8 cellular contexts compared by ENCODE assay signal in genomic region chr7:48337012-48337621, GRCh38.
DNase-seq lines count a peak whose midpoint lies in the region; ATAC-seq, FAIRE-seq and TF ChIP-seq lines count a peak whose summit lies in the region.

No MANE protein-coding gene starts in this region.

- no TSS peak for BruUV-seq in OCI-LY7 (replicated peaks; lab: Mats Ljungman, UMichigan)

- H3K4me3 ChIP-seq in A549: no peak overlapping the region
- H3K4me3 ChIP-seq in GM12875 (ENCODE audit: low read depth, low read length): no peak overlapping the region
- no peak overlapping the region for H3K4me3 ChIP-seq in OCI-LY7 (ENCODE audit: low read depth, low read length, poor library complexity, severe bottlenecking)
- H3K4me3 ChIP-seq in ovary: no peak overlapping the region

- H3K9me3 ChIP-seq in A549: no peaks in the 10 kb centered on the region
- H3K9me3 ChIP-seq in OCI-LY7 (ENCODE audit: low read length): no peaks in the 10 kb centered on the region
- H3K9me3 ChIP-seq in ovary: no peaks in the 10 kb centered on the region

- TF ChIP-seq CTCF in A549 (IDR thresholded peaks at IDR 0.05) (peak; percentile 44), GM12875 (IDR thresholded peaks at IDR 0.05; ENCODE audit: borderline replicate concordance, insufficient read depth, low read depth, low read length) (peak; percentile 60; the same call in 1 of the 2 replicates), OCI-LY7 (conservative IDR thresholded peaks at IDR 0.05; ENCODE audit: low read length) (peak; percentile 71), ovary (IDR thresholded peaks at IDR 0.05) (no peak)

- H3K27me3 ChIP-seq in ovary: no peaks in the 10 kb centered on the region

- POLR2A ChIA-PET in A549 (lab: Yijun Ruan, JAX): no interaction called here
- POLR2A ChIA-PET in OCI-LY7 (lab: Charles Lee): interaction anchor here (1.6 kb wide), 1 partner anchor 25 kb away, joined by 4 read pairs; no protein-coding TSS in a partner anchor

- H3K9me3 Mint-ChIP-seq in stimulated activated naive CD8-positive, alpha-beta T cell treated with anti-CD3 and anti-CD28 coated beads, Interleukin-15, amount 100 ng/mL, for 72 hours: no peaks in the 10 kb centered on the region

- H3K27ac ChIP-seq in A549 (no peak overlapping the region), OCI-LY7 (ENCODE audit: low read depth, low read length, poor library complexity, severe bottlenecking) (no peak overlapping the region), ovary (no peak overlapping the region)

- H3K4me1 ChIP-seq in A549 (no peaks in the 10 kb centered on the region), OCI-LY7 (ENCODE audit: insufficient read depth, low read length, poor library complexity, severe bottlenecking) (no peaks in the 10 kb centered on the region), ovary (ENCODE audit: insufficient read depth) (no peaks in the 10 kb centered on the region)

- H3K27ac Mint-ChIP-seq in stimulated activated naive CD8-positive, alpha-beta T cell treated with anti-CD3 and anti-CD28 coated beads, Interleukin-15, amount 100 ng/mL, for 72 hours: no peak overlapping the region

- TF ChIP-seq POLR2A in A549 (IDR thresholded peaks at IDR 0.05; ENCODE audit: low read length): no peak
- no peak for TF ChIP-seq POLR2A in ovary (IDR thresholded peaks at IDR 0.05)

- ATAC-seq in A549 (peak; percentile 81 to 88), HG03469 (IDR thresholded peaks at IDR 0.05; ENCODE audit: unreplicated experiment) (no peak), GM21515 (IDR thresholded peaks at IDR 0.05; ENCODE audit: unreplicated experiment) (no peak)
- no peak for ATAC-seq in stimulated activated naive CD8-positive, alpha-beta T cell treated with anti-CD3 and anti-CD28 coated beads, Interleukin-15, amount 100 ng/mL, for 72 hours

- no peak overlapping the region for H3K4me3 Mint-ChIP-seq in stimulated activated naive CD8-positive, alpha-beta T cell treated with anti-CD3 and anti-CD28 coated beads, Interleukin-15, amount 100 ng/mL, for 72 hours

- CTCF ChIA-PET in A549 (lab: Yijun Ruan, JAX): interaction anchor here (0.8 to 1.7 kb wide), 9 partner anchors 9 to 1546 kb away, joined by 3 to 5 read pairs (median 3); no protein-coding TSS in a partner anchor
- CTCF ChIA-PET in OCI-LY7 (lab: Charles Lee; ENCODE audit: unreplicated experiment): no interaction called here

- H3K9me2 ChIP-seq in OCI-LY7 (ENCODE audit: insufficient read depth, low read length): no peaks in the 10 kb centered on the region

- no peak overlapping the region for H2AFZ ChIP-seq in OCI-LY7 (ENCODE audit: low read length)

- no peaks in the 10 kb centered on the region for H3K27me3 Mint-ChIP-seq in stimulated activated naive CD8-positive, alpha-beta T cell treated with anti-CD3 and anti-CD28 coated beads, Interleukin-15, amount 100 ng/mL, for 72 hours

- H3K36me3 ChIP-seq in OCI-LY7 (ENCODE audit: insufficient read depth, low read length) (no peaks in the 10 kb centered on the region), ovary (no peaks in the 10 kb centered on the region)

- intact Hi-C loops in OCI-LY7 (cut with micrococcal nuclease; ENCODE audit: unreplicated experiment): no loop called here
- intact Hi-C loops in ovary (cut with DNase I): no loop called here

- TF ChIP-seq EP300 in A549 (IDR thresholded peaks at IDR 0.05): no peak
- no peak for TF ChIP-seq EP300 in ovary (IDR thresholded peaks at IDR 0.05)

- no peaks in the 10 kb centered on the region for H3K4me1 Mint-ChIP-seq in stimulated activated naive CD8-positive, alpha-beta T cell treated with anti-CD3 and anti-CD28 coated beads, Interleukin-15, amount 100 ng/mL, for 72 hours

- 15% methylated on average over 5 of the region's 5 CpGs for WGBS in A549 (ENCODE audit: missing lambda C conversion rate)
- 56 to 68% (median 58%) methylated on average over 5 of the region's 5 CpGs for WGBS in ovary, 3 donors

- peak; percentile 23 to 42; a peak in 2 of 5 replicates for TF ChIP-seq RAD21 in A549 (conservative IDR thresholded peaks at IDR 0.05 in 1 of 2, IDR thresholded peaks at IDR 0.05 in 1 of 2)

- H3K79me2 ChIP-seq in OCI-LY7 (ENCODE audit: insufficient read depth, low read depth, low read length): no peaks in the 10 kb centered on the region

- DNase-seq in A549 (ENCODE audit: low read depth in 1 of 2, low spot score in 1 of 2) (peak; percentile 24 to 37), OCI-LY7 (ENCODE audit: low spot score) (peak; percentile 11), frontal cortex (ENCODE audit: low spot score in 2 of 2) (peak; percentile 4 to 43), ovary (no peak)
- DNase-seq in stimulated activated naive CD8-positive, alpha-beta T cell treated with anti-CD3 and anti-CD28 coated beads, Interleukin-15, amount 100 ng/mL, for 72 hours: no peak

- H3K4me2 ChIP-seq in A549 (no peak overlapping the region), OCI-LY7 (ENCODE audit: low read length) (no peak overlapping the region)

- FAIRE-seq in A549 (lab: Jason Lieb, UNC) (no peak), frontal cortex (lab: Jason Lieb, UNC) (no peak)

- no peaks in the 10 kb centered on the region for H4K20me1 ChIP-seq in OCI-LY7 (ENCODE audit: insufficient read depth, low read length)

TF ChIP-seq in A549, 52 proteins besides CTCF, POLR2A, EP300 and RAD21:
- no peak for TF ChIP-seq NFE2L2 (conservative IDR thresholded peaks at IDR 0.05; ENCODE audit: low read length)
- TF ChIP-seq, protein P1, sequence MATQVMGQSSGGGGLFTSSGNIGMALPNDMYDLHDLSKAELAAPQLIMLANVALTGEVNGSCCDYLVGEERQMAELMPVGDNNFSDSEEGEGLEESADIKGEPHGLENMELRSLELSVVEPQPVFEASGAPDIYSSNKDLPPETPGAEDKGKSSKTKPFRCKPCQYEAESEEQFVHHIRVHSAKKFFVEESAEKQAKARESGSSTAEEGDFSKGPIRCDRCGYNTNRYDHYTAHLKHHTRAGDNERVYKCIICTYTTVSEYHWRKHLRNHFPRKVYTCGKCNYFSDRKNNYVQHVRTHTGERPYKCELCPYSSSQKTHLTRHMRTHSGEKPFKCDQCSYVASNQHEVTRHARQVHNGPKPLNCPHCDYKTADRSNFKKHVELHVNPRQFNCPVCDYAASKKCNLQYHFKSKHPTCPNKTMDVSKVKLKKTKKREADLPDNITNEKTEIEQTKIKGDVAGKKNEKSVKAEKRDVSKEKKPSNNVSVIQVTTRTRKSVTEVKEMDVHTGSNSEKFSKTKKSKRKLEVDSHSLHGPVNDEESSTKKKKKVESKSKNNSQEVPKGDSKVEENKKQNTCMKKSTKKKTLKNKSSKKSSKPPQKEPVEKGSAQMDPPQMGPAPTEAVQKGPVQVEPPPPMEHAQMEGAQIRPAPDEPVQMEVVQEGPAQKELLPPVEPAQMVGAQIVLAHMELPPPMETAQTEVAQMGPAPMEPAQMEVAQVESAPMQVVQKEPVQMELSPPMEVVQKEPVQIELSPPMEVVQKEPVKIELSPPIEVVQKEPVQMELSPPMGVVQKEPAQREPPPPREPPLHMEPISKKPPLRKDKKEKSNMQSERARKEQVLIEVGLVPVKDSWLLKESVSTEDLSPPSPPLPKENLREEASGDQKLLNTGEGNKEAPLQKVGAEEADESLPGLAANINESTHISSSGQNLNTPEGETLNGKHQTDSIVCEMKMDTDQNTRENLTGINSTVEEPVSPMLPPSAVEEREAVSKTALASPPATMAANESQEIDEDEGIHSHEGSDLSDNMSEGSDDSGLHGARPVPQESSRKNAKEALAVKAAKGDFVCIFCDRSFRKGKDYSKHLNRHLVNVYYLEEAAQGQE (IDR thresholded peaks at IDR 0.05): no peak
- TF ChIP-seq HOXA7 (CRISPR knock-in tag; IDR thresholded peaks at IDR 0.05): no peak
- no peak for TF ChIP-seq KDM5A (IDR thresholded peaks at IDR 0.05)
- TF ChIP-seq SMC3 (IDR thresholded peaks at IDR 0.05): peak; percentile 33; the same call in 1 of the 3 replicates

Comparison
In these comparisons a context has a peak if more than half of its experiments do, and no peak if none do; other contexts are left out.
1. ATAC-seq: peak in A549 (2 of 2); none in stimulated activated naive CD8-positive, alpha-beta T cell treated with anti-CD3 and anti-CD28 coated beads, Interleukin-15, amount 100 ng/mL, for 72 hours (single experiment), HG03469 (single experiment) and GM21515 (single experiment).
2. DNase-seq: peak in A549 (2 of 2), OCI-LY7 (single experiment) and frontal cortex (2 of 2); none in stimulated activated naive CD8-positive, alpha-beta T cell treated with anti-CD3 and anti-CD28 coated beads, Interleukin-15, amount 100 ng/mL, for 72 hours (0 of 2) and ovary (0 of 5).
3. CTCF ChIP-seq: peak in A549 (single experiment), GM12875 (single experiment) and OCI-LY7 (single experiment); none in ovary (0 of 3).